14 cellular contexts compared by ENCODE assay signal in the genomic region with DNA sequence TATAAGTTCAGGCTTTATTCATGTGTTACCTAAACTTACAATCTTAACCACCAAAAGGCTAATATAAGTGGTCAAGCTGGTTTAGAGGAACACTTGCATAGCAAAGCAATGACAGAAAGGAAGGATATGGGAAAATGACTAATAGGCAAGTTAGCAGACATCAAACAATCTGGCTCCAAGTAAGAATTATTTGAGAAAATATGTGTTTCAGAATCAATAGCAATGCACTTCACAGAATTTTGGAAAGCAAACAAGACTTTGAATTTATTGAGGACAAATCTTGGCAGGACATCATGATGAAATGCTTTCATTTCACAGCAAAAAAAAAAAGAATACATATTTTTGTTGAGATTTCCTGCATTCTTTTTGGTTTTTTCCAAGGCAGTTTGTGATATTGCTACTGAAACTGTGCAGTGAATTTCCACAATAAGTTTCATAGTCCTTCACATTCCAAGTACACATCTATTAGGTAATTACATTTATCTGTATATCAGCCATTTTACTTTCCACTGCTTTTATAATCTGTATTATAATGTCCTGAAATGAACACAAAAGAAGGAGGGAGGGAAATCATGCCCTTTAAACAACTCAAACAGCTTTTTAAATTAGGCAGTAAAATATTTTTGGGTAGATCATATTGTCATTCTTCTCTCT.
DNase-seq lines count a peak whose midpoint lies in the region; ATAC-seq and TF ChIP-seq lines count a peak whose summit lies in the region.
"Had no signal": no experiment of that assay in that cellular context is flagged by ENCODE, and none has a peak within 500 bp of the region (broad histone marks: within the 10 kb centered on the region; RNA-seq: fewer than 3 reads in every experiment).

No MANE protein-coding gene starts in this region.

- H3K36me3 ChIP-seq in SJCRH30 (no peaks in the 10 kb centered on the region), tibial artery (no peaks in the 10 kb centered on the region), WERI-Rb-1 (no peaks in the 10 kb centered on the region)

- intact Hi-C loops in tibial artery (cut with DNase I; ENCODE audit: low total_unique reads) = no loop called here

- DNase-seq in GM04503 (ENCODE audit: low read depth) = peak; percentile 86
- DNase-seq in SJCRH30 = no peak
- peak; percentile 92 for DNase-seq in fibroblast of the aortic adventitia (ENCODE audit: low read depth)
- DNase-seq in renal cortical epithelial cell (ENCODE audit: low read depth) = peak; percentile 86
- DNase-seq in tibial artery = no peak
- DNase-seq in WERI-Rb-1 = no peak
- DNase-seq: activated T-cell treated with anti-CD3 and anti-CD28 coated beads for 4 hours; left colon; NCI-H2227 treated with DMSO at 0.1 percent for 48 hours; small intestine; stimulated activated naive CD4-positive, alpha-beta T cell; T-helper 9 cell had no signal

- H3K27ac ChIP-seq in SJCRH30 (peak overlapping the region; percentile 45), tibial artery (peak overlapping the region in 1 of 2 donors; percentile 46), WERI-Rb-1 (no peak overlapping the region)

- no peak for TF ChIP-seq CTCF in fibroblast of the aortic adventitia (IDR thresholded peaks at IDR 0.05; ENCODE audit: insufficient read depth, low read length)
- no peak for TF ChIP-seq CTCF in tibial artery (IDR thresholded peaks at IDR 0.05)
- no peak for TF ChIP-seq CTCF in WERI-Rb-1 (IDR thresholded peaks at IDR 0.05; ENCODE audit: low read depth, low read length)

- H3K9me3 ChIP-seq in SJCRH30 (replicated peaks) = no peaks in the 10 kb centered on the region
- H3K9me3 ChIP-seq in tibial artery = no peaks in the 10 kb centered on the region
- no peaks in the 10 kb centered on the region for H3K9me3 ChIP-seq in WERI-Rb-1 (ENCODE audit: severe bottlenecking)

- peaks cover 17% of the 10 kb centered on the region for H3K4me1 ChIP-seq in SJCRH30
- peaks cover 0 to 41% (median 23%) of the 10 kb centered on the region in 4 donors for H3K4me1 ChIP-seq in tibial artery

- ATAC-seq in HG02884 (IDR thresholded peaks at IDR 0.05; ENCODE audit: unreplicated experiment) = no peak
- no peak for ATAC-seq in GM21737 (IDR thresholded peaks at IDR 0.05; ENCODE audit: unreplicated experiment)
- ATAC-seq: left colon had no signal

- H3K27me3 ChIP-seq in SJCRH30 (no peaks in the 10 kb centered on the region), tibial artery (no peaks in the 10 kb centered on the region), WERI-Rb-1 (ENCODE audit: insufficient read depth, low read depth, severe bottlenecking) (no peaks in the 10 kb centered on the region)

- no peak overlapping the region for H3K4me3 ChIP-seq in SJCRH30
- H3K4me3 ChIP-seq in fibroblast of the aortic adventitia (ENCODE audit: low read depth, low read length) = no peak overlapping the region
- H3K4me3 ChIP-seq in tibial artery = no peak overlapping the region
- H3K4me3 ChIP-seq in WERI-Rb-1 (ENCODE audit: low read depth, low read length) = no peak overlapping the region

Comparison
In these comparisons a context has a peak if more than half of its experiments do, and no peak if none do; other contexts are left out.
1. DNase-seq: peak in GM04503 (single experiment), fibroblast of the aortic adventitia (single experiment) and renal cortical epithelial cell (single experiment); none in SJCRH30 (0 of 2), tibial artery (0 of 2) and WERI-Rb-1 (single experiment).